Comparison of ENCODE assay signal across 8 cellular contexts in the genomic region with DNA sequence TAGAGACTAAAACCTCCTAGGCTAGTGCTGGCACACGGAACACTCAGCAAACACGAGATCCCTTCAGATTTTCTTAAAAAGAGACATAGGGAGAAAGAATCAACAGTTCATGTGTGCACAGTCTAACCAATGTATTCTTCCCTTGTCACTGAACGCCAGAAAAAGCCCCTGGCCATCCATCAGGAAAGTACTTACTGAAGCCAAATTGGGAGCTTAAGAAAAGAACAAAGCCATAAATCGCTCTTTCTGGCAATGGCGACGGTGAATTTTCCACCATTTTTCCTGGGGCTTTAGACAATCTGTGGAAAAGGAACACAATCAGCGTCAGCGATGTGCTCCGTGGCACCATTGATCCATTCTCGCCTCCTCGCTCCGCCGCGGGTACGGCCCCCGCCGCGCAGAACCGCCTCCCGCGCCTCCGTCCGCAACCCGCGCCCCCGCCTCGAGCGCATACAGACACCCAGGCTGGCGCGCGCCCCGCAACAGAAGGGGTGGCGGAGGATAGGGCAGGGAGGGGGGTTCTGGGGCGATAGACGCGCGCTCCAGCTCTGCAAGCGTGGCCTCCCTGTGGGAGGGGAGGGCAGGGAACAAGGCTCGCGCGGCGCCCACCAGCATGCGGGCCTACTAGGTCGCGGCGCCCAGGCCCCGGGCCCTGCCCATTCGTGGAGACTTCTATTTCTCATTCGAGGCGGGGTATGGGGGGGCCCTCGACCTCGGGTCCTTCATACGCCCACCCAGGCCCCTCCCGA. TPM values are rescaled to one million over a fixed set of nuclear protein-coding genes. Genes with fewer than 3 reads are reported as not detected.
DNase-seq lines count a peak whose midpoint lies in the region; ATAC-seq and TF ChIP-seq lines count a peak whose summit lies in the region.

No MANE protein-coding gene starts in this region.

- DNase-seq in COR-L47 (lab: John Stamatoyannopoulos, UW): peak; percentile 88
- peak; percentile 94 for DNase-seq in adipocyte (ENCODE audit: low read depth)
- no peak for DNase-seq in cardiac muscle cell (ENCODE audit: low read depth in 1 of 2, low spot score in 1 of 2)
- DNase-seq in ovary: peak in 4 of 5 donors; percentile 78 to 88 (median 84)
- no peak for DNase-seq in GDM1 (lab: John Stamatoyannopoulos, UW)

- H3K4me3 ChIP-seq in OCI-LY3 (ENCODE audit: low read length): peak overlapping the region; percentile 77
- H3K4me3 ChIP-seq in adipocyte (ENCODE audit: low read length): peak overlapping the region; percentile 97
- peak overlapping the region; percentile 81 for H3K4me3 ChIP-seq in cardiac muscle cell
- peak overlapping the region; percentile 92 for H3K4me3 ChIP-seq in ovary

- peaks cover 20% of the 10 kb centered on the region for H4K20me1 ChIP-seq in OCI-LY3 (ENCODE audit: insufficient read depth, low read length)

- H3K27me3 ChIP-seq in OCI-LY3 (ENCODE audit: low read depth, low read length) (no peaks in the 10 kb centered on the region), adipocyte (replicated peaks; ENCODE audit: control insufficient read depth, insufficient read depth, low read length) (no peaks in the 10 kb centered on the region), cardiac muscle cell (no peaks in the 10 kb centered on the region), ovary (no peaks in the 10 kb centered on the region)

- peaks cover 17% of the 10 kb centered on the region; the same call in 1 of the 2 replicates for H3K4me1 ChIP-seq in OCI-LY3 (ENCODE audit: low read length)
- peaks cover 21% of the 10 kb centered on the region for H3K4me1 ChIP-seq in adipocyte (ENCODE audit: control insufficient read depth, insufficient read depth, low read length)
- peaks cover 8% of the 10 kb centered on the region for H3K4me1 ChIP-seq in cardiac muscle cell (ENCODE audit: low read depth)
- no peaks in the 10 kb centered on the region for H3K4me1 ChIP-seq in ovary (ENCODE audit: insufficient read depth)

- H2AFZ ChIP-seq in OCI-LY3 (ENCODE audit: low read depth, low read length): peak overlapping the region; percentile 19

- H3K27ac ChIP-seq in OCI-LY3 (ENCODE audit: low read length) (peak overlapping the region; percentile 69), cardiac muscle cell (peak overlapping the region; percentile 98), ovary (peak overlapping the region; percentile 92 to 97)

- TF ChIP-seq EP300 in ovary (IDR thresholded peaks at IDR 0.05): no peak

- TF ChIP-seq CTCF in OCI-LY3 (IDR thresholded peaks at IDR 0.05; ENCODE audit: low read depth, low read length): no peak
- TF ChIP-seq CTCF in cardiac muscle cell (IDR thresholded peaks at IDR 0.05; ENCODE audit: low read depth, low read length): no peak
- peak in 2 of 3 donors; percentile 11 for TF ChIP-seq CTCF in ovary (IDR thresholded peaks at IDR 0.05)

- peaks cover 53% of the 10 kb centered on the region for H3K79me2 ChIP-seq in OCI-LY3 (ENCODE audit: low read length)

- intact Hi-C loops in ovary (cut with DNase I): loop anchor here in 3 of 4 donors (2.0 to 5.0 kb wide), 4 partner anchors 105 to 295 kb away; a partner anchor contains a TSS

- WGBS in ovary, 3 donors: 0 to 1% (median 0%) methylated on average over 36 to 54 of the region's 54 CpGs

- no peak for TF ChIP-seq POLR2A in ovary (IDR thresholded peaks at IDR 0.05)

- H3K9ac ChIP-seq in OCI-LY3 (ENCODE audit: low read length) (peak overlapping the region; percentile 74), adipocyte (ENCODE audit: low read length) (peak overlapping the region; percentile 96)

- no peaks in the 10 kb centered on the region for H3K9me3 ChIP-seq in OCI-LY3 (ENCODE audit: insufficient read depth, low read length)
- no peaks in the 10 kb centered on the region for H3K9me3 ChIP-seq in adipocyte (ENCODE audit: control insufficient read depth, low read length)
- no peaks in the 10 kb centered on the region for H3K9me3 ChIP-seq in cardiac muscle cell (ENCODE audit: low read depth)
- no peaks in the 10 kb centered on the region for H3K9me3 ChIP-seq in ovary

- ATAC-seq in GM19463 (IDR thresholded peaks at IDR 0.05; ENCODE audit: unreplicated experiment): peak; percentile 33
- ATAC-seq in HG03520 (IDR thresholded peaks at IDR 0.05; ENCODE audit: unreplicated experiment): peak; percentile 21

- peak overlapping the region; percentile 91 for H3K4me2 ChIP-seq in OCI-LY3 (ENCODE audit: low read length)

- peaks cover 9% of the 10 kb centered on the region for H3K36me3 ChIP-seq in OCI-LY3 (replicated peaks; ENCODE audit: low read depth, low read length)
- H3K36me3 ChIP-seq in adipocyte (ENCODE audit: control insufficient read depth, insufficient read depth, low read length, severe bottlenecking): peaks cover 19% of the 10 kb centered on the region
- H3K36me3 ChIP-seq in cardiac muscle cell: no peaks in the 10 kb centered on the region
- no peaks in the 10 kb centered on the region for H3K36me3 ChIP-seq in ovary

RNA-seq across cellular contexts. Expression of a gene that starts 0.5 kb away (rescaled TPM):
- total RNA-seq in cardiac muscle cell (13.8 and 23.3 TPM in 2 replicates), ovary (10 to 100 TPM; 13.8 to 29.3 (median 21.0) TPM)
- polyA plus RNA-seq in cardiac muscle cell (83.4 and 91.5 TPM in 2 replicates), ovary (10 to 100 TPM; 17.8 to 78.7 TPM)

RNA-seq across cellular contexts. Expression of a gene that starts 0.6 kb away (rescaled TPM):
- 128 and 170 TPM in 2 replicates for total RNA-seq in cardiac muscle cell
- 87.7 and 133 TPM in 2 replicates for polyA plus RNA-seq in cardiac muscle cell
- total RNA-seq in ovary: 100 to 1,000 TPM; 142 to 192 (median 157) TPM
- 10 to 100 TPM; 58.2 to 76.8 TPM for polyA plus RNA-seq in ovary

Comparison
In these comparisons a context has a peak if more than half of its experiments do, and no peak if none do; other contexts are left out.
1. DNase-seq: peak in COR-L47 (single experiment), adipocyte (single experiment) and ovary (4 of 5); none in cardiac muscle cell (0 of 2) and GDM1 (single experiment).
2. CTCF ChIP-seq: peak in ovary (2 of 3); none in OCI-LY3 (single experiment) and cardiac muscle cell (single experiment).
3. Peak in every context shown above with its lines, with median percentiles within 50 percentile points of each other: H3K27ac ChIP-seq and H3K4me3 ChIP-seq.